8 cellular contexts compared by ENCODE assay signal in the genomic region with DNA sequence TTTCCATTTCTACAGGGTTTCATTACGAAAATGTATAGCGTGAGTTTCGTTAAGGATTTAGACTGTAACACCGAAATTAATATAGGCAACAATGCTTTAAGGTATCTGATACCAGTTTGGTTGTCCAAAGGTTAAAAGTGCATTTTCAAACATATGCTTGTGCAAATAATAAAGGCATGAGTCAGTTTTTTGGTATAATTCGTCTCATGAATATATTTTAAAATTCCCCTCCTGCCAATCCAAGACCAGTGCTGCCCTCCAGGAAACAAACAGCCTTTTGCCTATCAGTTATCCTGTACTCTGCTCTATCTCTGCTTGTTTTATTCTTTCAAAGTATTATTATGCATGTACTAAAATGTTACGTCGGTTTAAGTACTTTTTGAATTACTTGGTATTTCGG. TPM values are rescaled to one million over a fixed set of nuclear protein-coding genes. Genes with fewer than 3 reads are reported as not detected.
A peak's percentile ranks its signal among the peaks of the same experiment; 100 is the strongest.
DNase-seq lines count a peak whose midpoint lies in the region; TF ChIP-seq lines count a peak whose summit lies in the region.

No MANE protein-coding gene starts in this region.

- peaks cover 65% of the 10 kb centered on the region for H3K79me2 ChIP-seq in mammary epithelial cell (ENCODE audit: insufficient read depth, low read length)

- BruUV-seq in mammary epithelial cell (replicated peaks; lab: Mats Ljungman, UMichigan), result TSS peak; percentile 30

- dilution Hi-C loops in mammary epithelial cell (cut with HindIII; ENCODE audit: low sequenced_read_pairs), result no loop called here

- H3K27me3 ChIP-seq in HUES64 (ENCODE audit: insufficient read depth, low read length), result no peaks in the 10 kb centered on the region
- no peaks in the 10 kb centered on the region for H3K27me3 ChIP-seq in mammary epithelial cell (ENCODE audit: insufficient read depth, low read length)
- H3K27me3 ChIP-seq in mucosa of stomach (ENCODE audit: control insufficient read depth, insufficient read depth, low read length), result no peaks in the 10 kb centered on the region

- in situ Hi-C loops in mammary epithelial cell (cut with MboI; ENCODE audit: low sequenced_read_pairs in 2 of 2), result loop anchor here in 1 of 2 donors (25.0 kb wide), 1 partner anchor 447 kb away; no protein-coding TSS in a partner anchor

- peak overlapping the region; percentile 91 for H3K4me2 ChIP-seq in mammary epithelial cell (ENCODE audit: insufficient read depth, low read depth, low read length)

- H3K27ac ChIP-seq in HUES64 (ENCODE audit: low read depth, low read length) (peak overlapping the region; percentile 97; the same call in 1 of the 2 replicates), mammary epithelial cell (ENCODE audit: insufficient read depth, low read depth, low read length) (peak overlapping the region; percentile 74)

- H3K9me3 ChIP-seq in HUES64 (ENCODE audit: insufficient read depth, low read depth, low read length) (no peaks in the 10 kb centered on the region), mammary epithelial cell (replicated peaks; ENCODE audit: insufficient read depth, low read length) (no peaks in the 10 kb centered on the region), mucosa of stomach (ENCODE audit: control insufficient read depth, low read length) (no peaks in the 10 kb centered on the region)

- H2AFZ ChIP-seq in mammary epithelial cell (ENCODE audit: low read depth, low read length), result no peak overlapping the region

- 34% methylated on average over 7 of the region's 8 CpGs for WGBS in HUES64
- 46% methylated on average over 8 of the region's 8 CpGs for WGBS in mammary epithelial cell (ENCODE audit: low coverage, missing lambda C conversion rate)

- DNase-seq in AG09309 (ENCODE audit: low read depth), result no peak
- DNase-seq in mammary epithelial cell, result no peak
- no peak for DNase-seq in activated CD4-positive, CD25-positive, alpha-beta regulatory T cell (lab: John Stamatoyannopoulos, UW)
- DNase-seq in medulla oblongata (ENCODE audit: extremely low spot score), result no peak
- DNase-seq in NCI-H2107 (lab: John Stamatoyannopoulos, UW), result no peak
- no peak for DNase-seq in GM10248 (ENCODE audit: extremely low spot score)

- H3K36me3 ChIP-seq in HUES64 (ENCODE audit: insufficient read depth, low read length) (no peaks in the 10 kb centered on the region), mammary epithelial cell (ENCODE audit: insufficient read depth, low read length) (peaks cover 3% of the 10 kb centered on the region), mucosa of stomach (ENCODE audit: control insufficient read depth, insufficient read depth, low read length) (no peaks in the 10 kb centered on the region)

- intact Hi-C loops in mammary epithelial cell (cut with micrococcal nuclease), result loop anchor here (1.0 to 5.0 kb wide), 3 partner anchors 10 to 322 kb away; a partner anchor contains a TSS

- POLR2A ChIA-PET in GM10248 (lab: Yijun Ruan, JAX), result no interaction called here

- no peaks in the 10 kb centered on the region for H4K20me1 ChIP-seq in mammary epithelial cell (ENCODE audit: insufficient read depth, low read length)

- TF ChIP-seq CTCF in AG09309 (IDR thresholded peaks at IDR 0.05; ENCODE audit: control insufficient read depth, insufficient read depth, low read depth, low read length, missing control alignments), result no peak
- TF ChIP-seq CTCF in mammary epithelial cell (conservative IDR thresholded peaks at IDR 0.05 in 1 of 2, IDR thresholded peaks at IDR 0.05 in 1 of 2; ENCODE audit: extremely low read depth in 1 of 2, insufficient read depth in 1 of 2, low read depth in 1 of 2, low read length in 2 of 2), result no peak
- TF ChIP-seq CTCF in GM10248 (IDR thresholded peaks at IDR 0.05; ENCODE audit: control extremely low read depth, extremely low read depth, low read depth, missing control alignments), result no peak

- H3K4me1 ChIP-seq in HUES64 (ENCODE audit: insufficient read depth, low read length) (peaks cover 28% of the 10 kb centered on the region; the same call in 1 of the 2 replicates), mammary epithelial cell (ENCODE audit: insufficient read depth, low read length) (peaks cover 8% of the 10 kb centered on the region), mucosa of stomach (ENCODE audit: control insufficient read depth, insufficient read depth, low read length) (peaks cover 7% of the 10 kb centered on the region)

- H3K9ac ChIP-seq in HUES64 (ENCODE audit: low read depth, low read length) (peak overlapping the region; percentile 83), mammary epithelial cell (ENCODE audit: insufficient read depth, low read length) (peak overlapping the region; percentile 80), mucosa of stomach (ENCODE audit: low read length) (peak overlapping the region; percentile 25)

- H3K4me3 ChIP-seq in AG09309 (ENCODE audit: control insufficient read depth, low read depth, low read length) (peak overlapping the region; percentile 97), HUES64 (ENCODE audit: low read length) (peak overlapping the region; percentile 83), mammary epithelial cell (replicated peaks in 1 of 3; ENCODE audit: insufficient read depth in 1 of 3, low read depth in 2 of 3, low read length in 3 of 3) (peak overlapping the region; percentile 78 to 92 (median 79)), mucosa of stomach (ENCODE audit: low read length) (peak overlapping the region; percentile 35)

- CTCF ChIA-PET in mammary epithelial cell (lab: Charles Lee; ENCODE audit: low non-redundant PET), result no interaction called here
- CTCF ChIA-PET in GM10248 (lab: Yijun Ruan, JAX), result no interaction called here

RNA-seq across cellular contexts. Expression of a gene that starts 2.0 kb away (rescaled TPM):
- polyA plus RNA-seq in HUES64 (2013, experiment 1 of 2), result 8.8 TPM
- 10.0 TPM for polyA plus RNA-seq in HUES64 (2013, experiment 2 of 2)
- 10 to 100 TPM; 32.3 to 41.3 TPM for total RNA-seq in mammary epithelial cell
- 8.0 TPM for polyA plus RNA-seq in mammary epithelial cell
- polyA minus RNA-seq in mammary epithelial cell, result 35.0 TPM

Comparison
In these comparisons a context has a peak if more than half of its experiments do, and no peak if none do; other contexts are left out.
1. H3K4me3 ChIP-seq: peak in every context shown above with its lines; median percentile 97 in AG09309; 83 in HUES64; 79 in mammary epithelial cell; 35 in mucosa of stomach.
2. H3K9ac ChIP-seq: peak in every context shown above with its lines; median percentile 83 in HUES64; 80 in mammary epithelial cell; 25 in mucosa of stomach.